12 cellular contexts compared by ENCODE assay signal in the genomic region with DNA sequence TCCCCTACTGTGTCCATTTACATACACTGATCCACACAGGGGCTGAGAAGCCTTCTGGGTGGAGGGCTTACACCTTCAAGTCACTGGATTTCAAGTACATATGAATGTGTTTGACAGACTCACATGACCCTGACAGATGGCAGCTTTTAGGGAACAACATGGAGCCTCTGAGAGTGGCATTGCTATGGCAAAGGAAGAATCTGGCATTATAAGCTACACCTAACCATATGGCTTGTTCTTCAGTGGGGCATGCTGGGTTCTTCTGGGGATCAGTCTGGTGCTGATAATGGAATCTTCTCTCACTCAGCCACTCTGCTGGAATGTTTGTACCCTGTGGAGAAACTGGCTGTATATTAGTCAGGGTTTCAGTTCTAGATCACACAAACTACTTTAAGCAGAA.
DNase-seq lines count a peak whose midpoint lies in the region; ATAC-seq and TF ChIP-seq lines count a peak whose summit lies in the region.
"Had no signal": no experiment of that assay in that cellular context is flagged by ENCODE, and none has a peak within 500 bp of the region (broad histone marks: within the 10 kb centered on the region; RNA-seq: fewer than 3 reads in every experiment).

No MANE protein-coding gene starts in this region.

- ATAC-seq in SK-N-SH treated with all-trans-retinoic acid at 6 μM for 48 hours = no peak
- ATAC-seq: A549, GM23338 had no signal

- DNase-seq in NCI-H82 (lab: John Stamatoyannopoulos, UW) (peak; percentile 23), NCI-H82 treated with DMSO at 0.1 percent for 48 hours (lab: John Stamatoyannopoulos, UW; ENCODE audit: unreplicated experiment) (no peak), NCI-H2171 treated with DMSO at 0.1 percent for 48 hours (lab: John Stamatoyannopoulos, UW) (peak; percentile 90), cerebellum (ENCODE audit: low spot score) (peak; percentile 51), NK-92 (lab: John Stamatoyannopoulos, UW; ENCODE audit: unreplicated experiment) (no peak)
- DNase-seq in activated CD4-positive, CD25-positive, alpha-beta regulatory T cell (lab: John Stamatoyannopoulos, UW) = no peak
- DNase-seq: CD4-positive, alpha-beta memory T cell; GDM1; HCEC 1CT had no signal

TF ChIP-seq in SK-N-SH treated with all-trans-retinoic acid at 6 μM for 48 hours, 23 proteins besides CTCF, POLR2A, EP300 and RAD21:
- TF ChIP-seq, protein P1, sequence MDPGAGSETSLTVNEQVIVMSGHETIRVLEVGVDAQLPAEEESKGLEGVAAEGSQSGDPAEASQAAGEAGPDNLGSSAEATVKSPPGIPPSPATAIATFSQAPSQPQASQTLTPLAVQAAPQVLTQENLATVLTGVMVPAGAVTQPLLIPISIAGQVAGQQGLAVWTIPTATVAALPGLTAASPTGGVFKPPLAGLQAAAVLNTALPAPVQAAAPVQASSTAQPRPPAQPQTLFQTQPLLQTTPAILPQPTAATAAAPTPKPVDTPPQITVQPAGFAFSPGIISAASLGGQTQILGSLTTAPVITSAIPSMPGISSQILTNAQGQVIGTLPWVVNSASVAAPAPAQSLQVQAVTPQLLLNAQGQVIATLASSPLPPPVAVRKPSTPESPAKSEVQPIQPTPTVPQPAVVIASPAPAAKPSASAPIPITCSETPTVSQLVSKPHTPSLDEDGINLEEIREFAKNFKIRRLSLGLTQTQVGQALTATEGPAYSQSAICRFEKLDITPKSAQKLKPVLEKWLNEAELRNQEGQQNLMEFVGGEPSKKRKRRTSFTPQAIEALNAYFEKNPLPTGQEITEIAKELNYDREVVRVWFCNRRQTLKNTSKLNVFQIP (CRISPR knock-in tag; IDR thresholded peaks at IDR 0.05; ENCODE audit: borderline replicate concordance, low read depth) = no peak
- TF ChIP-seq CSRNP3 (CRISPR knock-in tag; IDR thresholded peaks at IDR 0.05) = no peak
- TF ChIP-seq ZNF565 (CRISPR knock-in tag; conservative IDR thresholded peaks at IDR 0.05; ENCODE audit: low read depth) = no peak
- no peak for TF ChIP-seq ISL1 (CRISPR knock-in tag; IDR thresholded peaks at IDR 0.05)
- TF ChIP-seq, protein P2, sequence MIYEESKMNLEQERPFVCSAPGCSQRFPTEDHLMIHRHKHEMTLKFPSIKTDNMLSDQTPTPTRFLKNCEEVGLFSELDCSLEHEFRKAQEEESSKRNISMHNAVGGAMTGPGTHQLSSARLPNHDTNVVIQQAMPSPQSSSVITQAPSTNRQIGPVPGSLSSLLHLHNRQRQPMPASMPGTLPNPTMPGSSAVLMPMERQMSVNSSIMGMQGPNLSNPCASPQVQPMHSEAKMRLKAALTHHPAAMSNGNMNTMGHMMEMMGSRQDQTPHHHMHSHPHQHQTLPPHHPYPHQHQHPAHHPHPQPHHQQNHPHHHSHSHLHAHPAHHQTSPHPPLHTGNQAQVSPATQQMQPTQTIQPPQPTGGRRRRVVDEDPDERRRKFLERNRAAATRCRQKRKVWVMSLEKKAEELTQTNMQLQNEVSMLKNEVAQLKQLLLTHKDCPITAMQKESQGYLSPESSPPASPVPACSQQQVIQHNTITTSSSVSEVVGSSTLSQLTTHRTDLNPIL (CRISPR knock-in tag; IDR thresholded peaks at IDR 0.05; ENCODE audit: low read depth) = no peak
- no peak for TF ChIP-seq ZFP3 (CRISPR knock-in tag; IDR thresholded peaks at IDR 0.05)
- TF ChIP-seq ZNF8 (CRISPR knock-in tag; IDR thresholded peaks at IDR 0.05) = no peak
- TF ChIP-seq, protein P3, sequence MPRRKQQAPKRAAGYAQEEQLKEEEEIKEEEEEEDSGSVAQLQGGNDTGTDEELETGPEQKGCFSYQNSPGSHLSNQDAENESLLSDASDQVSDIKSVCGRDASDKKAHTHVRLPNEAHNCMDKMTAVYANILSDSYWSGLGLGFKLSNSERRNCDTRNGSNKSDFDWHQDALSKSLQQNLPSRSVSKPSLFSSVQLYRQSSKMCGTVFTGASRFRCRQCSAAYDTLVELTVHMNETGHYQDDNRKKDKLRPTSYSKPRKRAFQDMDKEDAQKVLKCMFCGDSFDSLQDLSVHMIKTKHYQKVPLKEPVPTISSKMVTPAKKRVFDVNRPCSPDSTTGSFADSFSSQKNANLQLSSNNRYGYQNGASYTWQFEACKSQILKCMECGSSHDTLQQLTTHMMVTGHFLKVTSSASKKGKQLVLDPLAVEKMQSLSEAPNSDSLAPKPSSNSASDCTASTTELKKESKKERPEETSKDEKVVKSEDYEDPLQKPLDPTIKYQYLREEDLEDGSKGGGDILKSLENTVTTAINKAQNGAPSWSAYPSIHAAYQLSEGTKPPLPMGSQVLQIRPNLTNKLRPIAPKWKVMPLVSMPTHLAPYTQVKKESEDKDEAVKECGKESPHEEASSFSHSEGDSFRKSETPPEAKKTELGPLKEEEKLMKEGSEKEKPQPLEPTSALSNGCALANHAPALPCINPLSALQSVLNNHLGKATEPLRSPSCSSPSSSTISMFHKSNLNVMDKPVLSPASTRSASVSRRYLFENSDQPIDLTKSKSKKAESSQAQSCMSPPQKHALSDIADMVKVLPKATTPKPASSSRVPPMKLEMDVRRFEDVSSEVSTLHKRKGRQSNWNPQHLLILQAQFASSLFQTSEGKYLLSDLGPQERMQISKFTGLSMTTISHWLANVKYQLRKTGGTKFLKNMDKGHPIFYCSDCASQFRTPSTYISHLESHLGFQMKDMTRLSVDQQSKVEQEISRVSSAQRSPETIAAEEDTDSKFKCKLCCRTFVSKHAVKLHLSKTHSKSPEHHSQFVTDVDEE (CRISPR knock-in tag; IDR thresholded peaks at IDR 0.05) = no peak
- no peak for TF ChIP-seq ZC3H10 (CRISPR knock-in tag; IDR thresholded peaks at IDR 0.05)
- no peak for TF ChIP-seq ESRRG (CRISPR knock-in tag; IDR thresholded peaks at IDR 0.05)
- no peak for TF ChIP-seq PATZ1 (CRISPR knock-in tag; IDR thresholded peaks at IDR 0.05; ENCODE audit: borderline replicate concordance)
- no peak for TF ChIP-seq ZFP30 (CRISPR knock-in tag; IDR thresholded peaks at IDR 0.05)
- no peak for TF ChIP-seq SNAI2 (CRISPR knock-in tag; IDR thresholded peaks at IDR 0.05)

Comparison
In these comparisons a context has a peak if more than half of its experiments do, and no peak if none do; other contexts are left out.
1. DNase-seq: peak in NCI-H82 (single experiment), NCI-H2171 treated with DMSO at 0.1 percent for 48 hours (single experiment) and cerebellum (single experiment); none in NCI-H82 treated with DMSO at 0.1 percent for 48 hours (single experiment), NK-92 (single experiment) and activated CD4-positive, CD25-positive, alpha-beta regulatory T cell (0 of 4).